Comparison of ENCODE assay signal across 24 cellular contexts in genomic region chr4:110124721-110125120, GRCh38.
DNase-seq lines count a peak whose midpoint lies in the region; ATAC-seq and TF ChIP-seq lines count a peak whose summit lies in the region.
"Had no signal": no experiment of that assay in that cellular context is flagged by ENCODE, and none has a peak within 500 bp of the region (broad histone marks: within the 10 kb centered on the region; RNA-seq: fewer than 3 reads in every experiment).

No MANE protein-coding gene starts in this region.

- peak; percentile 59 for ATAC-seq in GM19351 (IDR thresholded peaks at IDR 0.05; ENCODE audit: unreplicated experiment)
- ATAC-seq in HG02852 (IDR thresholded peaks at IDR 0.05; ENCODE audit: unreplicated experiment): peak; percentile 81
- ATAC-seq in activated naive CD4-positive, alpha-beta T cell treated with anti-CD3 and anti-CD28 coated beads, Interleukin-2, amount 50 U/mL, for 72 hours: no peak
- no peak for ATAC-seq in GM18519 (IDR thresholded peaks at IDR 0.05; ENCODE audit: low FRiP score, unreplicated experiment)
- ATAC-seq: activated CD8-positive, alpha-beta T cell treated with anti-CD3 and anti-CD28 coated beads for 36 hours; PC-3; sciatic nerve had no signal

- H3K4me3 ChIP-seq in adipocyte (ENCODE audit: low read length) (no peak overlapping the region), breast epithelium (no peak overlapping the region)
- H3K4me3 ChIP-seq: stomach had no signal

- TF ChIP-seq CTCF in GM13977 (IDR thresholded peaks at IDR 0.05; ENCODE audit: extremely low read depth, insufficient read depth, missing control alignments) (no peak), breast epithelium (IDR thresholded peaks at IDR 0.05) (no peak)

- H3K9ac ChIP-seq in adipocyte (ENCODE audit: low read length): no peak overlapping the region

- TF ChIP-seq POLR2A in breast epithelium (IDR thresholded peaks at IDR 0.05): no peak

- H3K36me3 Mint-ChIP-seq in activated naive CD4-positive, alpha-beta T cell treated with anti-CD3 and anti-CD28 coated beads, Interleukin-2, amount 50 U/mL, for 72 hours: no peaks in the 10 kb centered on the region

- no peak overlapping the region for H3K27ac ChIP-seq in breast epithelium
- H3K27ac ChIP-seq: stomach had no signal

- H3K36me3 ChIP-seq in adipocyte (ENCODE audit: control insufficient read depth, insufficient read depth, low read length, severe bottlenecking): peaks cover 6% of the 10 kb centered on the region
- H3K36me3 ChIP-seq in breast epithelium: no peaks in the 10 kb centered on the region
- H3K36me3 ChIP-seq: stomach had no signal

- in situ Hi-C loops in GM13977 (cut with MboI; ENCODE audit: low pct_unique_long_range_greater_than_20kb, low sequenced_read_pairs, unreplicated experiment): no loop called here

- no peaks in the 10 kb centered on the region for H3K9me3 Mint-ChIP-seq in activated naive CD4-positive, alpha-beta T cell treated with anti-CD3 and anti-CD28 coated beads, Interleukin-2, amount 50 U/mL, for 72 hours
- H3K9me3 Mint-ChIP-seq: activated B cell treated with CpG ODN at 0.5 μM for 24 hours; activated CD8-positive, alpha-beta T cell treated with anti-CD3 and anti-CD28 coated beads for 36 hours; activated naive CD8-positive, alpha-beta T cell treated with anti-CD3 and anti-CD28 coated beads for 36 hours; HFFc6 had no signal

- DNase-seq in GM13977 (ENCODE audit: low spot score) (peak; percentile 28), adipocyte (ENCODE audit: low read depth) (peak; percentile 13), breast epithelium (ENCODE audit: low spot score in 2 of 2) (no peak), nucleus accumbens (lab: John Stamatoyannopoulos, UW) (no peak)
- DNase-seq in activated naive CD4-positive, alpha-beta T cell treated with anti-CD3 and anti-CD28 coated beads, Interleukin-2, amount 50 U/mL, for 72 hours (ENCODE audit: low spot score in 2 of 2): no peak
- DNase-seq: activated B cell treated with CpG ODN at 0.5 μM for 24 hours; activated CD8-positive, alpha-beta T cell treated with anti-CD3 and anti-CD28 coated beads for 36 hours; activated naive CD8-positive, alpha-beta T cell treated with anti-CD3 and anti-CD28 coated beads for 36 hours; dermis blood vessel endothelial cell; foreskin fibroblast; HFFc6; hippocampal formation; islet precursor cell; KG1; NCI-H1092 treated with DMSO at 0.1 percent for 48 hours; NCI-H69; PC-3; stimulated activated CD4-positive, alpha-beta T cell treated with anti-CD3 and anti-CD28 coated beads, Interleukin-1b, Interleukin-23, amount 100 ng/mL, for 48 hours; stomach had no signal

- H3K9me3 ChIP-seq in adipocyte (ENCODE audit: control insufficient read depth, low read length) (no peaks in the 10 kb centered on the region), breast epithelium (no peaks in the 10 kb centered on the region)
- H3K9me3 ChIP-seq: stomach had no signal

- intact Hi-C loops in breast epithelium (cut with DNase I; ENCODE audit: low total_unique reads): no loop called here

- no peak overlapping the region for H3K27ac Mint-ChIP-seq in activated naive CD4-positive, alpha-beta T cell treated with anti-CD3 and anti-CD28 coated beads, Interleukin-2, amount 50 U/mL, for 72 hours
- H3K27ac Mint-ChIP-seq: activated B cell treated with CpG ODN at 0.5 μM for 24 hours; activated CD8-positive, alpha-beta T cell treated with anti-CD3 and anti-CD28 coated beads for 36 hours; activated naive CD8-positive, alpha-beta T cell treated with anti-CD3 and anti-CD28 coated beads for 36 hours; HFFc6; type B pancreatic cell had no signal

- H3K27me3 ChIP-seq in adipocyte (replicated peaks; ENCODE audit: control insufficient read depth, insufficient read depth, low read length) (no peaks in the 10 kb centered on the region), breast epithelium (no peaks in the 10 kb centered on the region)
- H3K27me3 ChIP-seq: stomach had no signal

- H3K4me1 ChIP-seq in adipocyte (ENCODE audit: control insufficient read depth, insufficient read depth, low read length) (peaks cover 16% of the 10 kb centered on the region), breast epithelium (no peaks in the 10 kb centered on the region)

Comparison
In these comparisons a context has a peak if more than half of its experiments do, and no peak if none do; other contexts are left out.
1. DNase-seq: peak in GM13977 (single experiment) and adipocyte (single experiment); none in breast epithelium (0 of 2), nucleus accumbens (0 of 56) and activated naive CD4-positive, alpha-beta T cell treated with anti-CD3 and anti-CD28 coated beads, Interleukin-2, amount 50 U/mL, for 72 hours (0 of 2).
2. ATAC-seq: peak in GM19351 (single experiment) and HG02852 (single experiment); none in activated naive CD4-positive, alpha-beta T cell treated with anti-CD3 and anti-CD28 coated beads, Interleukin-2, amount 50 U/mL, for 72 hours (0 of 2) and GM18519 (single experiment).